ENCODE assay signal across 1 cellular context in genomic region chr9:128370752-128371621, GRCh38.
TF ChIP-seq lines count a peak whose summit lies in the region.

Gene URM1, plus strand, starts transcription at chr9:128371374. Its CDS starts 7 bp downstream, at chr9:128371381.

TF ChIP-seq in HepG2, 621 proteins besides CTCF, POLR2A, EP300 and RAD21 (continued from another document and continues in another):
- peak; percentile 40; the same call in 1 of the 2 replicates for TF ChIP-seq MYC (CRISPR knock-in tag; IDR thresholded peaks at IDR 0.05; ENCODE audit: borderline replicate concordance)
- TF ChIP-seq POLR2AphosphoS5 (IDR thresholded peaks at IDR 0.05; ENCODE audit: low read depth, low read length) = peak; percentile 81
- TF ChIP-seq HMG20B (CRISPR knock-in tag; conservative IDR thresholded peaks at IDR 0.05) = no peak
- no peak for TF ChIP-seq NONO (IDR thresholded peaks at IDR 0.05)
- peak; percentile 18; the same call in 1 of the 2 replicates for TF ChIP-seq NONO (CRISPR knock-in tag; conservative IDR thresholded peaks at IDR 0.05)
- peak; percentile 28; the same call in 1 of the 2 replicates for TF ChIP-seq MXD4 (CRISPR knock-in tag; IDR thresholded peaks at IDR 0.05)
- TF ChIP-seq HOXA3 (CRISPR knock-in tag; IDR thresholded peaks at IDR 0.05) = peak; percentile 65
- peak; percentile 58 for TF ChIP-seq IRF9 (CRISPR knock-in tag; IDR thresholded peaks at IDR 0.05; ENCODE audit: borderline replicate concordance)
- TF ChIP-seq HNRNPH1 (optimal IDR thresholded peaks at IDR 0.05; ENCODE audit: low read depth, low read length) = peak; percentile 95
- TF ChIP-seq SALL2 (CRISPR knock-in tag; IDR thresholded peaks at IDR 0.05) = no peak
- TF ChIP-seq BCL6 (CRISPR knock-in tag; IDR thresholded peaks at IDR 0.05) = no peak
- TF ChIP-seq YEATS4 (CRISPR knock-in tag; IDR thresholded peaks at IDR 0.05; ENCODE audit: borderline replicate concordance) = no peak
- TF ChIP-seq NFYC (CRISPR knock-in tag; IDR thresholded peaks at IDR 0.05) = peak; percentile 58
- peak; percentile 86; the same call in 1 of the 2 replicates for TF ChIP-seq DZIP1 (CRISPR knock-in tag; IDR thresholded peaks at IDR 0.05)
- TF ChIP-seq ZFP90 (CRISPR knock-in tag; IDR thresholded peaks at IDR 0.05; ENCODE audit: borderline replicate concordance) = 0 out of 2 replicates have a peak, but pooled peaks have one; percentile 24
- no peak for TF ChIP-seq ZNF7 (CRISPR knock-in tag; IDR thresholded peaks at IDR 0.05)
- TF ChIP-seq THAP9 (CRISPR knock-in tag; IDR thresholded peaks at IDR 0.05; ENCODE audit: borderline replicate concordance) = peak; percentile 87; the same call in 1 of the 2 replicates
- TF ChIP-seq ZBTB37 (CRISPR knock-in tag; IDR thresholded peaks at IDR 0.05) = no peak
- TF ChIP-seq ZNF430 (CRISPR knock-in tag; IDR thresholded peaks at IDR 0.05) = 0 out of 2 replicates have a peak, but pooled peaks have one; percentile 52
- TF ChIP-seq THAP7 (CRISPR knock-in tag; IDR thresholded peaks at IDR 0.05) = peak; percentile 55; the same call in 1 of the 2 replicates
- peak; percentile 47; the same call in 1 of the 2 replicates for TF ChIP-seq MYPOP (CRISPR knock-in tag; IDR thresholded peaks at IDR 0.05)
- 0 out of 2 replicates have a peak, but pooled peaks have one; percentile 38 for TF ChIP-seq ZNF710 (CRISPR knock-in tag; IDR thresholded peaks at IDR 0.05; ENCODE audit: borderline replicate concordance)
- peak; percentile 78 for TF ChIP-seq HNF1B (CRISPR knock-in tag; IDR thresholded peaks at IDR 0.05)
- TF ChIP-seq DBP (CRISPR knock-in tag; IDR thresholded peaks at IDR 0.05; ENCODE audit: not compliant biosample characterization) = no peak
- peak; percentile 97 for TF ChIP-seq ZSCAN25 (CRISPR knock-in tag; IDR thresholded peaks at IDR 0.05)
- TF ChIP-seq ZIK1 (CRISPR knock-in tag; IDR thresholded peaks at IDR 0.05; ENCODE audit: borderline replicate concordance, low read depth) = no peak
- TF ChIP-seq ZFP36L2 (CRISPR knock-in tag; IDR thresholded peaks at IDR 0.05) = no peak
- TF ChIP-seq ZNF33B (CRISPR knock-in tag; IDR thresholded peaks at IDR 0.05) = no peak
- TF ChIP-seq ZBTB44 (CRISPR knock-in tag; IDR thresholded peaks at IDR 0.05) = no peak
- TF ChIP-seq ZFP1 (CRISPR knock-in tag; IDR thresholded peaks at IDR 0.05) = 0 out of 2 replicates have a peak, but pooled peaks have one; percentile 11
- 0 out of 2 replicates have a peak, but pooled peaks have one; percentile 21 for TF ChIP-seq GATA4 (IDR thresholded peaks at IDR 0.05; ENCODE audit: borderline replicate concordance, low read depth)
- TF ChIP-seq MAFF (IDR thresholded peaks at IDR 0.05; ENCODE audit: low read depth, low read length) = no peak
- TF ChIP-seq PRPF4 (IDR thresholded peaks at IDR 0.05; ENCODE audit: low read depth, low read length, poor library complexity, severe bottlenecking) = no peak
- peak; percentile 91 for TF ChIP-seq ASH2L (IDR thresholded peaks at IDR 0.05; ENCODE audit: insufficient read length, low read depth, low read length)
- TF ChIP-seq KLF16 (CRISPR knock-in tag; IDR thresholded peaks at IDR 0.05) = peak in 1 of 2 experiments; percentile 99; a peak in 2 of 4 replicates
- TF ChIP-seq KDM1A (CRISPR knock-in tag; IDR thresholded peaks at IDR 0.05) = no peak
- no peak; the same call in 1 of the 2 replicates for TF ChIP-seq NFKB2 (CRISPR knock-in tag; IDR thresholded peaks at IDR 0.05; ENCODE audit: borderline replicate concordance)
- TF ChIP-seq HNRNPL (IDR thresholded peaks at IDR 0.05; ENCODE audit: low read depth, low read length) = peak; percentile 73; the same call in 1 of the 2 replicates
- peak; percentile 73; the same call in 1 of the 2 replicates for TF ChIP-seq SP4 (CRISPR knock-in tag; IDR thresholded peaks at IDR 0.05)
- 0 out of 2 replicates have a peak, but pooled peaks have one; percentile 41 for TF ChIP-seq TGIF2 (CRISPR knock-in tag; IDR thresholded peaks at IDR 0.05)
- peak; percentile 94; the same call in 2 of the 3 replicates for TF ChIP-seq MXI1 (IDR thresholded peaks at IDR 0.05; ENCODE audit: borderline replicate concordance, low read depth, low read length)
- TF ChIP-seq REPIN1 (CRISPR knock-in tag; IDR thresholded peaks at IDR 0.05; ENCODE audit: borderline replicate concordance, low read depth) = no peak
- peak; percentile 39; the same call in 1 of the 2 replicates for TF ChIP-seq KAT7 (CRISPR knock-in tag; IDR thresholded peaks at IDR 0.05; ENCODE audit: borderline replicate concordance)
- peak; percentile 64; the same call in 1 of the 2 replicates for TF ChIP-seq ZNF350 (CRISPR knock-in tag; IDR thresholded peaks at IDR 0.05; ENCODE audit: borderline replicate concordance, low read depth)
- TF ChIP-seq FOXK1 (CRISPR knock-in tag; IDR thresholded peaks at IDR 0.05; ENCODE audit: borderline replicate concordance, low read depth) = peak; percentile 48; the same call in 1 of the 2 replicates
- no peak for TF ChIP-seq ZNF547 (CRISPR knock-in tag; IDR thresholded peaks at IDR 0.05)
- TF ChIP-seq ZNF501 (CRISPR knock-in tag; IDR thresholded peaks at IDR 0.05) = peak; percentile 57; the same call in 1 of the 2 replicates
- no peak for TF ChIP-seq NR3C1 (CRISPR knock-in tag; IDR thresholded peaks at IDR 0.05)
- TF ChIP-seq TEAD3 (CRISPR knock-in tag; optimal IDR thresholded peaks at IDR 0.05; ENCODE audit: borderline replicate concordance) = peak; percentile 1
- no peak for TF ChIP-seq SRSF4 (IDR thresholded peaks at IDR 0.05; ENCODE audit: low read depth, low read length, poor library complexity, severe bottlenecking)
- TF ChIP-seq HNRNPLL (IDR thresholded peaks at IDR 0.05; ENCODE audit: low read depth, low read length, poor library complexity, severe bottlenecking) = peak; percentile 91
- TF ChIP-seq U2AF2 (IDR thresholded peaks at IDR 0.05; ENCODE audit: low read depth, low read length) = no peak
